Comparison of ENCODE assay signal across 9 cellular contexts in the genomic region with DNA sequence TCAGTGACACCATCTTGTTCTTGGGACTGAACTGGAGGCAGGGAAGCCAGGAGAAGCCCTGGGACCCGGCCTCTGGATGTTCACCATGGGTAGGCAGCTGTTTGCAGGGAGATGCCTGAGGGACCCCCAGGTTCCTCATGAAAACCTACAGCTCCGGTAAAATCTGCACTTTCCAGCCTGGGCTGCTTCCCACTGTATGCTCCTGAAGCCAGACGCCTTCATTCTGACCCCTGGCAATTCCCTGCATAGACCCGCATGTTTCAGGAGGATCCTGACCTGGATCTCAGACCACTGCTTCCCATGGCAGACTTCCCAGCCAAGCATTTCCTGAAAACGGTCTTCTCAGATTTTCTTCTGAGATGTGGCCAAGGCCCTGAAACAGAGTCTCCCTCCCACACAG.
"Had no signal": no experiment of that assay in that cellular context is flagged by ENCODE, and none has a peak within 500 bp of the region (broad histone marks: within the 10 kb centered on the region; RNA-seq: fewer than 3 reads in every experiment).

No MANE protein-coding gene starts in this region.

- DNase-seq: GM23248, GOT3, H7, H9, HCEC 1CT, HFFc6 had no signal

- H3K27ac ChIP-seq: GM23248 had no signal

- H3K36me3 ChIP-seq: HAP-1 had no signal

- H3K4me3 ChIP-seq: GM23248, GM23338, HAP-1 had no signal

- ATAC-seq: GM23338, HCT116 had no signal

- H3K4me2 ChIP-seq: GM23338 had no signal

- H2AFZ ChIP-seq: GM23248, GM23338 had no signal

- H3K9me3 ChIP-seq: HAP-1 had no signal

- H3K4me1 ChIP-seq: HAP-1 had no signal
